19 cellular contexts compared by ENCODE assay signal in genomic region chr5:38531518-38531917, GRCh38. TPM values are rescaled to one million over a fixed set of nuclear protein-coding genes. Genes with fewer than 3 reads are reported as not detected.
"Had no signal": no experiment of that assay in that cellular context is flagged by ENCODE, and none has a peak within 500 bp of the region (broad histone marks: within the 10 kb centered on the region; RNA-seq: fewer than 3 reads in every experiment).

No MANE protein-coding gene starts in this region.

- H3K4me3 ChIP-seq: body of pancreas, colonic mucosa, prostate gland, smooth muscle cell, thoracic aorta, upper lobe of right lung had no signal

- H3K4me3 Mint-ChIP-seq: activated CD4-positive, alpha-beta T cell treated with anti-CD3 and anti-CD28 coated beads, Interleukin-2, amount 10 ng/mL, durations not matched to agents 24 days and 14 days; activated CD8-positive, alpha-beta T cell treated with anti-CD3 and anti-CD28 coated beads for 36 hours; central memory CD8-positive, alpha-beta T cell; stimulated activated effector memory CD8-positive, alpha-beta T cell treated with anti-CD3 and anti-CD28 coated beads, Interleukin-12 subunit alpha, Interleukin-12 subunit beta, amount 100 ng/mL, for 72 hours had no signal

- H3K36me3 Mint-ChIP-seq: stimulated activated effector memory CD8-positive, alpha-beta T cell treated with anti-CD3 and anti-CD28 coated beads, Interleukin-12 subunit alpha, Interleukin-12 subunit beta, amount 100 ng/mL, for 72 hours had no signal

- H3K36me3 ChIP-seq: colonic mucosa, prostate gland, thoracic aorta had no signal

- ATAC-seq: activated CD8-positive, alpha-beta T cell treated with anti-CD3 and anti-CD28 coated beads for 36 hours; body of pancreas; foreskin keratinocyte; stimulated activated effector memory CD8-positive, alpha-beta T cell treated with anti-CD3 and anti-CD28 coated beads, Interleukin-12 subunit alpha, Interleukin-12 subunit beta, amount 100 ng/mL, for 72 hours; upper lobe of right lung had no signal

- H3K4me1 ChIP-seq: colonic mucosa, foreskin keratinocyte had no signal

- DNase-seq: activated CD4-positive, alpha-beta T cell treated with anti-CD3 and anti-CD28 coated beads, Interleukin-2, amount 10 ng/mL, durations not matched to agents 24 days and 14 days; activated CD8-positive, alpha-beta T cell treated with anti-CD3 and anti-CD28 coated beads for 36 hours; activated naive CD4-positive, alpha-beta T cell treated with Interleukin-2 at 50 U/mL for 16 hours; activated T-cell treated with anti-CD3 and anti-CD28 coated beads, Interleukin-2, amount 50 U/mL, for 1 hour; body of pancreas; colonic mucosa; foreskin keratinocyte; left ventricle myocardium superior; occipital lobe; right cardiac atrium; stimulated activated CD4-positive, alpha-beta T cell treated with anti-CD3 and anti-CD28 coated beads, Interleukin-4, amount 100 ng/mL, for 24 hours; T1000; upper lobe of right lung had no signal

- H3K27ac ChIP-seq: body of pancreas, colonic mucosa, foreskin keratinocyte, thoracic aorta, upper lobe of right lung had no signal

- H3K27me3 ChIP-seq: body of pancreas, colonic mucosa, foreskin keratinocyte, upper lobe of right lung had no signal

- H3K4me2 ChIP-seq: smooth muscle cell had no signal

- H3K27ac Mint-ChIP-seq: activated CD4-positive, alpha-beta T cell treated with anti-CD3 and anti-CD28 coated beads, Interleukin-2, amount 10 ng/mL, durations not matched to agents 24 days and 14 days; activated CD8-positive, alpha-beta T cell treated with anti-CD3 and anti-CD28 coated beads for 36 hours; activated T-helper 2 cell treated with anti-CD3 and anti-CD28 coated beads, Interferon-gamma antibody, Interleukin-2, Interleukin-4, amounts not matched to agents 10 μg/mL and 5 μg/mL and 100 μg/mL, durations not matched to agents 14 hours and 24 hours and 36 hours; stimulated activated effector memory CD8-positive, alpha-beta T cell treated with anti-CD3 and anti-CD28 coated beads, Interleukin-12 subunit alpha, Interleukin-12 subunit beta, amount 100 ng/mL, for 72 hours had no signal

- H3K9me3 Mint-ChIP-seq: activated CD4-positive, alpha-beta T cell treated with anti-CD3 and anti-CD28 coated beads, Interleukin-2, amount 10 ng/mL, durations not matched to agents 24 days and 14 days; activated CD8-positive, alpha-beta T cell treated with anti-CD3 and anti-CD28 coated beads for 36 hours; activated T-helper 2 cell treated with anti-CD3 and anti-CD28 coated beads, Interferon-gamma antibody, Interleukin-2, Interleukin-4, amounts not matched to agents 10 μg/mL and 5 μg/mL and 100 μg/mL, durations not matched to agents 14 hours and 24 hours and 36 hours; central memory CD8-positive, alpha-beta T cell; stimulated activated effector memory CD8-positive, alpha-beta T cell treated with anti-CD3 and anti-CD28 coated beads, Interleukin-12 subunit alpha, Interleukin-12 subunit beta, amount 100 ng/mL, for 72 hours had no signal

- H3K9me3 ChIP-seq: body of pancreas, colonic mucosa, prostate gland, thoracic aorta, upper lobe of right lung had no signal

- H3K4me1 Mint-ChIP-seq: activated CD4-positive, alpha-beta T cell treated with anti-CD3 and anti-CD28 coated beads, Interleukin-2, amount 10 ng/mL, durations not matched to agents 24 days and 14 days; central memory CD8-positive, alpha-beta T cell; stimulated activated effector memory CD8-positive, alpha-beta T cell treated with anti-CD3 and anti-CD28 coated beads, Interleukin-12 subunit alpha, Interleukin-12 subunit beta, amount 100 ng/mL, for 72 hours had no signal

RNA-seq across cellular contexts. Expression of gene LIFR, which starts 24.9 kb away (rescaled TPM):
- total RNA-seq: activated CD8-positive, alpha-beta T cell treated with anti-CD3 and anti-CD28 coated beads for 36 hours had no signal
